In the genomic region with DNA sequence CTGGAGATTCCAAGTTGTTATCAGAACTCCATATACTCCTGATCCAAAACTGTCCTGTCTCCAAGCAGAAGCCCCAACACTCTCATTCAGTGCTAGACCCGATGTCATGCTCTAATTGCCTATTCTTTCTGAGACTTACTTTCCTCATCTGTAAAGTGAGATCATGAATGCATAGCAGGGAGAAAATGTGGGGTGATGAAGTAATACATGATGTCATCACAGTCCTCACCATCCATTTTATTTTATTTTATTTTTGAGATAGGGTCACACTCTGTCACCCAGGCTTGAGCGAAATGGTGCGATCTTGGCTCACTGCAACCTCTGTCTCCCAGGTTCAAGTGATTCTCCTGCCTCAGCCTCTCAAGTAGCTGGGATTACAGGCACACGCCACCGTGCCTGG, we compare ENCODE assay signal across 28 cellular contexts.
"Had no signal": no experiment of that assay in that cellular context is flagged by ENCODE, and none has a peak within 500 bp of the region (broad histone marks: within the 10 kb centered on the region; RNA-seq: fewer than 3 reads in every experiment).

No MANE protein-coding gene starts in this region.

- H3K27me3 ChIP-seq: colonic mucosa, dorsolateral prefrontal cortex, esophagus muscularis mucosa, esophagus squamous epithelium, gastrocnemius medialis, gastroesophageal sphincter, heart left ventricle, heart right ventricle had no signal

- H3K4me3 ChIP-seq: colonic mucosa, coronary artery, dorsolateral prefrontal cortex, esophagus muscularis mucosa, esophagus squamous epithelium, gastrocnemius medialis, gastroesophageal sphincter, heart left ventricle, heart right ventricle had no signal

- H3K9me3 ChIP-seq: colonic mucosa, esophagus muscularis mucosa, esophagus squamous epithelium, gastrocnemius medialis, gastroesophageal sphincter had no signal

- ATAC-seq: effector memory CD8-positive, alpha-beta T cell; esophagus mucosa; gastrocnemius medialis; gastroesophageal sphincter; heart left ventricle; heart right ventricle had no signal

- DNase-seq: colonic mucosa; cortex of kidney; dermis blood vessel endothelial cell; dorsolateral prefrontal cortex; effector CD4-positive, alpha-beta T cell; effector CD8-positive, alpha-beta T cell; effector memory CD4-positive, alpha-beta T cell; effector memory CD8-positive, alpha-beta T cell; endodermal cell; erythroblast; esophagus squamous epithelium; foreskin fibroblast; foreskin keratinocyte; foreskin melanocyte; gastrocnemius medialis; glutamatergic neuron; head of caudate nucleus; heart left ventricle; heart right ventricle had no signal

- H3K27ac ChIP-seq: colonic mucosa, coronary artery, dorsolateral prefrontal cortex, epithelial cell of prostate, esophagus muscularis mucosa, esophagus squamous epithelium, foreskin keratinocyte, gastrocnemius medialis, gastroesophageal sphincter, heart left ventricle, heart right ventricle had no signal

- H3K4me1 ChIP-seq: colonic mucosa, esophagus muscularis mucosa, esophagus squamous epithelium, foreskin keratinocyte, gastrocnemius medialis, gastroesophageal sphincter, heart left ventricle, heart right ventricle had no signal

- FAIRE-seq: colon, endometrium, endothelial cell of umbilical vein, frontal cortex had no signal

- H3K36me3 ChIP-seq: colonic mucosa, esophagus muscularis mucosa, esophagus squamous epithelium, gastrocnemius medialis, gastroesophageal sphincter, heart left ventricle, heart right ventricle had no signal
